ENCODE assay signal across 8 cellular contexts in genomic region chr19:14283813-14284520, GRCh38.
DNase-seq lines count a peak whose midpoint lies in the region; ATAC-seq and TF ChIP-seq lines count a peak whose summit lies in the region.
"Not testable (repeated sequence)": the region's sequence is repeated elsewhere in the genome, so short reads cannot be mapped to it uniquely, and the experiment has no call there.

No MANE protein-coding gene starts in this region.

- H3K18ac ChIP-seq in neuronal stem cell (ENCODE audit: low read length) = not testable (repeated sequence)

- H3K27ac ChIP-seq in GM23338 (ENCODE audit: low read depth) = 0 out of 2 replicates have a peak overlapping the region, but pooled peaks have one; percentile 26
- peak overlapping the region in 1 of 2 experiments; percentile 64; a peak in 2 of 4 replicates for H3K27ac ChIP-seq in SK-N-SH (ENCODE audit: low read depth in 2 of 2, low read length in 1 of 2)
- H3K27ac ChIP-seq in ascending aorta = peak overlapping the region; percentile 31 to 48
- H3K27ac ChIP-seq in neuronal stem cell (replicated peaks; ENCODE audit: low read length) = peak overlapping the region; percentile 51

- not testable (repeated sequence) for H3K36me3 ChIP-seq in GM23338 (ENCODE audit: insufficient read depth); SK-N-SH (replicated peaks in 1 of 2; ENCODE audit: control insufficient read depth in 1 of 2, insufficient read depth in 2 of 2, low read length in 1 of 2); ascending aorta; neuronal stem cell (replicated peaks in 1 of 2; ENCODE audit: control insufficient read depth in 2 of 2, insufficient read depth in 2 of 2, low read length in 2 of 2)

- not testable (repeated sequence) for H2BK15ac ChIP-seq in neuronal stem cell (ENCODE audit: low read length)

- not testable (repeated sequence) for H3F3A ChIP-seq in GM23338 (replicated peaks; ENCODE audit: low read depth); SK-N-SH (replicated peaks; ENCODE audit: insufficient read depth)

- not testable (repeated sequence) for H3K4me2 ChIP-seq in GM23338; neuronal stem cell (ENCODE audit: insufficient read depth, low read length, poor library complexity, severe bottlenecking)
- H3K4me2 ChIP-seq in SK-N-SH = peak overlapping the region; percentile 40; the same call in 1 of the 2 replicates

- not testable (repeated sequence) for H2BK120ac ChIP-seq in neuronal stem cell (ENCODE audit: low read depth, low read length)

- not testable (repeated sequence) for H3K36me3 Mint-ChIP-seq in GM23338 (ENCODE audit: low read depth)

- 12% methylated on average over 7 of the region's 11 CpGs for WGBS in SK-N-SH (ENCODE audit: low lambda C conversion rate)
- no CpG with 5 or more reads among the region's 11 CpGs for WGBS in neuronal stem cell (ENCODE audit: extremely low coverage in 2 of 2, insufficient read length in 2 of 2, insufficient replicate concordance in 1 of 2), 2 donors

- CTCF ChIA-PET in SK-N-SH (lab: Yijun Ruan, JAX) = not testable (repeated sequence)

- H3K4me3 Mint-ChIP-seq in GM23338 = not testable (repeated sequence)

- peak; percentile 69 for ATAC-seq in GM18858 (IDR thresholded peaks at IDR 0.05; ENCODE audit: unreplicated experiment)
- peak; percentile 72 for ATAC-seq in GM23338

- not testable (repeated sequence) for H3K4ac ChIP-seq in neuronal stem cell (ENCODE audit: low read length)

- not testable (repeated sequence) for H3K9me3 ChIP-seq in SK-N-SH; ascending aorta; neuronal stem cell (replicated peaks in 1 of 2; ENCODE audit: control insufficient read depth in 2 of 2, insufficient read depth in 1 of 2, low read depth in 1 of 2, low read length in 2 of 2)

- not testable (repeated sequence) for H4K20me1 ChIP-seq in GM23338 (replicated peaks; ENCODE audit: insufficient read depth); SK-N-SH (ENCODE audit: insufficient read depth)

- not testable (repeated sequence) for H3K4me1 ChIP-seq in GM23338 (ENCODE audit: insufficient read depth); SK-N-SH (ENCODE audit: control insufficient read depth in 1 of 2, insufficient read depth in 2 of 2, low read depth in 1 of 2, low read length in 1 of 2); ascending aorta; neuronal stem cell (ENCODE audit: control insufficient read depth in 2 of 2, insufficient read depth in 1 of 2, low read depth in 1 of 2, low read length in 2 of 2)

- POLR2A ChIA-PET in SK-N-SH (lab: Yijun Ruan, JAX) = not testable (repeated sequence)

- not testable (repeated sequence) for H3K79me1 ChIP-seq in neuronal stem cell (ENCODE audit: low read depth, low read length)

- H3K79me2 ChIP-seq in GM23338 (replicated peaks; ENCODE audit: insufficient read depth); SK-N-SH (ENCODE audit: insufficient read depth): not testable (repeated sequence)

- not testable (repeated sequence) for H3K4me3 ChIP-seq in GM23338; ascending aorta; neuronal stem cell (ENCODE audit: low read length in 2 of 2)
- H3K4me3 ChIP-seq in SK-N-SH (ENCODE audit: low read depth in 2 of 2, low read length in 1 of 2) = peak overlapping the region in 1 of 2 experiments; percentile 28; a peak in 1 of 4 replicates

- not testable (repeated sequence) for H4K8ac ChIP-seq in neuronal stem cell (ENCODE audit: low read depth, low read length)

- not testable (repeated sequence) for H3K23ac ChIP-seq in neuronal stem cell (ENCODE audit: low read depth, low read length, poor library complexity)

- TF ChIP-seq RAD21 in SK-N-SH (IDR thresholded peaks at IDR 0.05; ENCODE audit: low read length) = not testable (repeated sequence)

- not testable (repeated sequence) for H2BK12ac ChIP-seq in neuronal stem cell (ENCODE audit: low read length)

- H3K9me3 Mint-ChIP-seq in GM23338 = not testable (repeated sequence)

- H2AFZ ChIP-seq in GM23338 = not testable (repeated sequence)
- H2AFZ ChIP-seq in SK-N-SH (ENCODE audit: low read depth) (peak overlapping the region; percentile 44; the same call in 1 of the 2 replicates), neuronal stem cell (ENCODE audit: low read length) (peak overlapping the region; percentile 73)

- peak overlapping the region; percentile 35; the same call in 1 of the 2 replicates for H3K27ac Mint-ChIP-seq in GM23338

- H2AK5ac ChIP-seq in neuronal stem cell (ENCODE audit: low read depth, low read length) = not testable (repeated sequence)

- not testable (repeated sequence) for H3K14ac ChIP-seq in neuronal stem cell (ENCODE audit: low read length)

- H3K4me1 Mint-ChIP-seq in GM23338 = peaks cover 13% of the 10 kb centered on the region

- not testable (repeated sequence) for H3K9ac ChIP-seq in SK-N-SH; neuronal stem cell (ENCODE audit: low read depth, low read length, poor library complexity)

- not testable (repeated sequence) for H3K9me2 ChIP-seq in GM23338 (ENCODE audit: insufficient read depth); SK-N-SH

- peak; percentile 65 for DNase-seq in AG08395 (ENCODE audit: low spot score)
- DNase-seq in GM23338 (ENCODE audit: low spot score) = peak; percentile 60
- DNase-seq in HK-2 (ENCODE audit: unreplicated experiment) = peak; percentile 69
- not testable (repeated sequence) for DNase-seq in SK-N-SH; ascending aorta (ENCODE audit: low spot score in 2 of 2); neuronal stem cell (ENCODE audit: low spot score)
- DNase-seq in glomerular visceral epithelial cell (ENCODE audit: extremely low spot score) = peak; percentile 97

- TF ChIP-seq EP300 in SK-N-SH (IDR thresholded peaks at IDR 0.05; ENCODE audit: borderline replicate concordance in 1 of 2, low read depth in 1 of 2, low read length in 1 of 2) = not testable (repeated sequence)

- not testable (repeated sequence) for TF ChIP-seq CTCF in GM23338 (conservative IDR thresholded peaks at IDR 0.05; ENCODE audit: low read depth in 2 of 2); SK-N-SH (IDR thresholded peaks at IDR 0.05); ascending aorta (IDR thresholded peaks at IDR 0.05)

- not testable (repeated sequence) for H3K27me3 ChIP-seq in GM23338 (ENCODE audit: insufficient read depth); SK-N-SH (ENCODE audit: insufficient read depth); ascending aorta; neuronal stem cell (ENCODE audit: control insufficient read depth in 3 of 3, insufficient read depth in 3 of 3, low read depth in 1 of 3, low read length in 3 of 3)

- H2BK5ac ChIP-seq in neuronal stem cell (ENCODE audit: low read length) = not testable (repeated sequence)

- H3K27me3 Mint-ChIP-seq in GM23338 (ENCODE audit: insufficient read depth, low read depth, poor library complexity) = not testable (repeated sequence)

- intact Hi-C loops in ascending aorta (cut with DNase I) = not testable (repeated sequence)

- not testable (repeated sequence) for H4K91ac ChIP-seq in neuronal stem cell (ENCODE audit: low read depth, low read length, poor library complexity)

TF ChIP-seq in SK-N-SH, 30 proteins besides CTCF, POLR2A, EP300 and RAD21:
- TF ChIP-seq FOSL2 (IDR thresholded peaks at IDR 0.05; ENCODE audit: borderline replicate concordance, low read depth) (peak; percentile 38; the same call in 1 of the 2 replicates), TCF12 (IDR thresholded peaks at IDR 0.05) (peak; percentile 56), PBX3 (IDR thresholded peaks at IDR 0.05) (0 out of 2 replicates have a peak, but pooled peaks have one; percentile 6), GABPA (IDR thresholded peaks at IDR 0.05; ENCODE audit: low read depth) (peak; percentile 36)
